Comparison of ENCODE assay signal across 12 cellular contexts in genomic region chr7:54546986-54547314, GRCh38. TPM values are rescaled to one million over a fixed set of nuclear protein-coding genes. Genes with fewer than 3 reads are reported as not detected.
DNase-seq lines count a peak whose midpoint lies in the region; ATAC-seq and TF ChIP-seq lines count a peak whose summit lies in the region.
"Had no signal": no experiment of that assay in that cellular context is flagged by ENCODE, and none has a peak within 500 bp of the region (broad histone marks: within the 10 kb centered on the region; RNA-seq: fewer than 3 reads in every experiment).

No MANE protein-coding gene starts in this region.

- TF ChIP-seq CTCF in cardiac muscle cell (IDR thresholded peaks at IDR 0.05; ENCODE audit: low read depth, low read length) (no peak), colonic mucosa (IDR thresholded peaks at IDR 0.05) (no peak), upper lobe of right lung (IDR thresholded peaks at IDR 0.05) (no peak)

- ATAC-seq in upper lobe of right lung: peak; percentile 36
- ATAC-seq in HG03280 (IDR thresholded peaks at IDR 0.05; ENCODE audit: unreplicated experiment): no peak

- DNase-seq in cardiac muscle cell (ENCODE audit: low read depth in 1 of 2, low spot score in 1 of 2): no peak
- no peak for DNase-seq in cardiac septum (ENCODE audit: low spot score)
- no peak for DNase-seq in colonic mucosa
- peak; percentile 5 for DNase-seq in myocyte (ENCODE audit: low read depth)
- no peak for DNase-seq in upper lobe of right lung
- no peak for DNase-seq in activated CD4-positive, CD25-positive, alpha-beta regulatory T cell (lab: John Stamatoyannopoulos, UW)
- DNase-seq in SW480 (ENCODE audit: low spot score): no peak
- DNase-seq: activated T-cell treated with anti-CD3 and anti-CD28 coated beads, Interleukin-2, amount 50 U/mL, for 24 hours; Karpas-422; kidney had no signal

- H3K4me3 ChIP-seq in cardiac muscle cell: peak overlapping the region; percentile 30
- H3K4me3 ChIP-seq in colonic mucosa: peak overlapping the region; percentile 20
- H3K4me3 ChIP-seq in upper lobe of right lung: no peak overlapping the region
- H3K4me3 ChIP-seq: SK-N-MC had no signal

- H3K27ac ChIP-seq in cardiac muscle cell (no peak overlapping the region), colonic mucosa (no peak overlapping the region), upper lobe of right lung (no peak overlapping the region)
- H3K27ac ChIP-seq: SK-N-MC had no signal

- no peak overlapping the region for H3K9ac ChIP-seq in colonic mucosa (ENCODE audit: low read depth in 2 of 2, low read length in 2 of 2)

- intact Hi-C loops in cardiac septum (cut with DNase I) (no loop called here), colonic mucosa (cut with DNase I) (no loop called here), upper lobe of right lung (cut with DNase I) (no loop called here)

- H3K4me1 ChIP-seq in cardiac muscle cell (ENCODE audit: low read depth): peaks cover 3% of the 10 kb centered on the region
- H3K4me1 ChIP-seq in colonic mucosa: no peaks in the 10 kb centered on the region
- peaks cover 4% of the 10 kb centered on the region for H3K4me1 ChIP-seq in upper lobe of right lung

- H3K27me3 ChIP-seq in cardiac muscle cell (peaks cover 62% of the 10 kb centered on the region), colonic mucosa (peaks cover 37% of the 10 kb centered on the region), upper lobe of right lung (peaks cover 47% of the 10 kb centered on the region)

- no peaks in the 10 kb centered on the region for H3K36me3 ChIP-seq in cardiac muscle cell
- H3K36me3 ChIP-seq in colonic mucosa: no peaks in the 10 kb centered on the region
- no peaks in the 10 kb centered on the region for H3K36me3 ChIP-seq in upper lobe of right lung

- H3K9me3 ChIP-seq in cardiac muscle cell (ENCODE audit: low read depth): no peaks in the 10 kb centered on the region
- no peaks in the 10 kb centered on the region for H3K9me3 ChIP-seq in colonic mucosa
- H3K9me3 ChIP-seq in upper lobe of right lung: no peaks in the 10 kb centered on the region

RNA-seq across cellular contexts. Expression of gene VSTM2A, which starts 4.8 kb away (rescaled TPM):
- total RNA-seq in cardiac muscle cell (not detected in 2 replicates), cardiac septum (not detected), colonic mucosa (1 to 10 TPM in 1 of 2 donors, under 1 TPM in 1; 0.72 to 4.2 TPM), myocyte (not detected in 2 replicates), upper lobe of right lung (not detected)
- polyA plus RNA-seq in cardiac muscle cell: 0.28 TPM in 1 of 2 replicates, not detected in the other
- polyA plus RNA-seq in myocyte (2012): not detected
- total RNA-seq: kidney had no signal
